In the genomic region with DNA sequence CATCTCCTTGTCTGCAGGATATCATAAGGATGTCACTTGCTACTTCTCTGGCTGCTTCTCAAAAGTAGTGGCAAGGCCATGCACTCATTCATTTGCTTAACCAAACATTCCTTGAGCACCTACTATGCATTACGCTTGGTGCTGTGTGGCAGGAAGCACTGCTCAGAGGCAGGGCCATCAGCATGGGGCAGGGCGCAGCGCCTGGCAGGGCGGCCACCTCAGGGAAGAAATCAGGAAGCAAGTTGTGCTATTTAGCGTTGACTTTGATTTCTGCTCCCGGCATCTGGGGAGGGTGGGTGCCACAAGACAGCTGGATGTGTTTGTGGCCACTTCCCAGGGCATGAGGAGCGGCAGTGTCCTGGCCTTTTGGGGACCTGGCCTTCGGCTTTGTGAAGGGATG, we compare ENCODE assay signal across 38 cellular contexts. TPM values are rescaled to one million over a fixed set of nuclear protein-coding genes. Genes with fewer than 3 reads are reported as not detected.
"Had no signal": no experiment of that assay in that cellular context is flagged by ENCODE, and none has a peak within 500 bp of the region (broad histone marks: within the 10 kb centered on the region; RNA-seq: fewer than 3 reads in every experiment).

No MANE protein-coding gene starts in this region.

- H3K79me2 ChIP-seq: parathyroid adenoma had no signal

- H3K4me1 ChIP-seq: parathyroid adenoma, tibial artery, uterus had no signal

- ATAC-seq: foreskin keratinocyte; gastroesophageal sphincter; heart left ventricle; left lung; naive thymus-derived CD4-positive, alpha-beta T cell; sciatic nerve; stimulated activated naive CD8-positive, alpha-beta T cell treated with anti-CD3 and anti-CD28 coated beads, Interleukin-15, amount 100 ng/mL, for 72 hours had no signal

- H3K4me2 ChIP-seq: neural progenitor cell, smooth muscle cell had no signal

- H2AFZ ChIP-seq: neural progenitor cell, parathyroid adenoma had no signal

- FAIRE-seq: endothelial cell of umbilical vein had no signal

- H3K9me3 ChIP-seq: esophagus muscularis mucosa, gastroesophageal sphincter, heart left ventricle, left lung, tibial artery, upper lobe of left lung, uterus had no signal

- H3K27me3 ChIP-seq: gastroesophageal sphincter, neural progenitor cell, upper lobe of left lung, uterus had no signal

- H3K36me3 ChIP-seq: esophagus muscularis mucosa, gastroesophageal sphincter, heart left ventricle, left lung, neural progenitor cell, tibial artery, upper lobe of left lung, uterus had no signal

- H3K9ac ChIP-seq: neural progenitor cell, parathyroid adenoma had no signal

- DNase-seq: dermis blood vessel endothelial cell; effector memory CD4-positive, alpha-beta T cell; foreskin keratinocyte; heart left ventricle; hippocampal formation; immature natural killer cell; islet precursor cell; left lung; mesenchymal stem cell; naive thymus-derived CD4-positive, alpha-beta T cell; stimulated activated CD4-positive, alpha-beta T cell treated with anti-CD3 and anti-CD28 coated beads, Interleukin-12 subunit alpha, Interleukin-12 subunit beta, amount 100 ng/mL, for 4 hours; stimulated activated CD4-positive, alpha-beta T cell treated with anti-CD3 and anti-CD28 coated beads, Interleukin-1b, Interleukin-23, amount 100 ng/mL, for 48 hours; stimulated activated CD4-positive, alpha-beta T cell treated with anti-CD3 and anti-CD28 coated beads, Interleukin-4, amount 100 ng/mL, for 1 hour; stimulated activated CD8-positive, alpha-beta memory T cell treated with anti-CD3 and anti-CD28 coated beads, Interleukin-4, amount 100 ng/mL, for 48 hours; stimulated activated naive CD4-positive, alpha-beta T cell; stimulated activated naive CD8-positive, alpha-beta T cell treated with anti-CD3 and anti-CD28 coated beads, Interleukin-15, amount 100 ng/mL, for 72 hours; tibial artery; upper lobe of left lung; uterus had no signal

- H3K4me3 ChIP-seq: coronary artery, esophagus muscularis mucosa, gastroesophageal sphincter, heart left ventricle, left lung, neural progenitor cell, smooth muscle cell, tibial artery, upper lobe of left lung, uterus had no signal

- H3K27ac ChIP-seq: coronary artery, esophagus muscularis mucosa, foreskin keratinocyte, gastroesophageal sphincter, heart left ventricle, left lung, neural progenitor cell, parathyroid adenoma, tibial artery, upper lobe of left lung, uterus had no signal

RNA-seq across cellular contexts. Expression of gene PROK1, which starts 27.9 kb away (rescaled TPM):
- total RNA-seq: chondrocyte; dermis blood vessel endothelial cell; endothelial cell of umbilical vein; epithelial cell of proximal tubule; esophagus muscularis mucosa; fibroblast of lung; foreskin keratinocyte; left lung; lung microvascular endothelial cell; naive thymus-derived CD4-positive, alpha-beta T cell; osteoblast; progenitor cell of endocrine pancreas; sciatic nerve had no signal
- polyA plus RNA-seq: endothelial cell of umbilical vein; fibroblast of lung; foreskin keratinocyte; immature natural killer cell; naive thymus-derived CD4-positive, alpha-beta T cell had no signal

RNA-seq across cellular contexts. Expression of gene KCNA10, which starts 40.1 kb away (rescaled TPM):
- total RNA-seq: chondrocyte; dermis blood vessel endothelial cell; endothelial cell of umbilical vein; epithelial cell of proximal tubule; fibroblast of lung; foreskin keratinocyte; gastroesophageal sphincter; heart left ventricle; left lung; lower leg skin; lung microvascular endothelial cell; mesothelial cell of epicardium; mucosa of gallbladder; naive thymus-derived CD4-positive, alpha-beta T cell; osteoblast; progenitor cell of endocrine pancreas; sciatic nerve; smooth muscle cell; subcutaneous adipose tissue; temporal lobe; upper lobe of left lung; uterus had no signal
- polyA plus RNA-seq: endothelial cell of umbilical vein; fibroblast of lung; foreskin keratinocyte; heart left ventricle; immature natural killer cell; naive thymus-derived CD4-positive, alpha-beta T cell; smooth muscle cell had no signal
